ENCODE assay signal across 8 cellular contexts in genomic region chr7:151081170-151082101, GRCh38. TPM values are rescaled to one million over a fixed set of nuclear protein-coding genes. Genes with fewer than 3 reads are reported as not detected.
DNase-seq lines count a peak whose midpoint lies in the region; ATAC-seq and FAIRE-seq lines count a peak whose summit lies in the region.

No MANE protein-coding gene starts in this region.

- DNase-seq in NCI-H2227 (lab: John Stamatoyannopoulos, UW; ENCODE audit: unreplicated experiment) (peak; percentile 62), NCI-H2227 treated with DMSO at 0.1 percent for 48 hours (lab: John Stamatoyannopoulos, UW) (no peak), RCC 7860 (ENCODE audit: low spot score) (peak; percentile 55), NCI-H2196 (lab: John Stamatoyannopoulos, UW; ENCODE audit: unreplicated experiment) (no peak), C1 segment of cervical spinal cord (lab: John Stamatoyannopoulos, UW) (no peak)

- ATAC-seq in esophagus mucosa: peak; percentile 28
- ATAC-seq in GM21367 (IDR thresholded peaks at IDR 0.05; ENCODE audit: unreplicated experiment): no peak

- H3K9me3 ChIP-seq in neuron (ENCODE audit: low read length): no peaks in the 10 kb centered on the region

- H3K36me3 ChIP-seq in neuron (ENCODE audit: insufficient read depth, low read length): peaks cover 6% of the 10 kb centered on the region

- no peaks in the 10 kb centered on the region for H3K27me3 ChIP-seq in neuron (ENCODE audit: insufficient read depth, low read length)

- H2AFZ ChIP-seq in neuron (ENCODE audit: low read depth, low read length): no peak overlapping the region

- no peak for FAIRE-seq in RCC 7860 (lab: Jason Lieb, UNC)

- peak overlapping the region; percentile 75 for H3K4me3 ChIP-seq in neuron (ENCODE audit: low read length)

- peaks cover 52% of the 10 kb centered on the region for H3K4me1 ChIP-seq in neuron (ENCODE audit: insufficient read depth, low read length)

RNA-seq across cellular contexts. Expression of gene FASTK, which starts 0.8 kb away (rescaled TPM):
- 55.5 TPM for total RNA-seq in esophagus mucosa

RNA-seq across cellular contexts. Expression of gene TMUB1, which starts 1.9 kb away (rescaled TPM):
- total RNA-seq in esophagus mucosa: 23.2 TPM

RNA-seq across cellular contexts. Expression of gene AGAP3, which starts 4.8 kb away (rescaled TPM):
- 76.1 TPM for total RNA-seq in esophagus mucosa

RNA-seq across cellular contexts. Expression of gene SLC4A2, which starts 22.0 kb away (rescaled TPM):
- 35.9 TPM for total RNA-seq in esophagus mucosa

RNA-seq across cellular contexts. Expression of gene CDK5, which starts 23.7 kb away (rescaled TPM):
- total RNA-seq in esophagus mucosa: 11.4 TPM

Comparison
In these comparisons a context has a peak if more than half of its experiments do, and no peak if none do; other contexts are left out.
1. DNase-seq: peak in NCI-H2227 (single experiment) and RCC 7860 (single experiment); none in NCI-H2227 treated with DMSO at 0.1 percent for 48 hours (single experiment), NCI-H2196 (single experiment) and C1 segment of cervical spinal cord (0 of 14).